Comparison of ENCODE assay signal across 15 cellular contexts in the genomic region with DNA sequence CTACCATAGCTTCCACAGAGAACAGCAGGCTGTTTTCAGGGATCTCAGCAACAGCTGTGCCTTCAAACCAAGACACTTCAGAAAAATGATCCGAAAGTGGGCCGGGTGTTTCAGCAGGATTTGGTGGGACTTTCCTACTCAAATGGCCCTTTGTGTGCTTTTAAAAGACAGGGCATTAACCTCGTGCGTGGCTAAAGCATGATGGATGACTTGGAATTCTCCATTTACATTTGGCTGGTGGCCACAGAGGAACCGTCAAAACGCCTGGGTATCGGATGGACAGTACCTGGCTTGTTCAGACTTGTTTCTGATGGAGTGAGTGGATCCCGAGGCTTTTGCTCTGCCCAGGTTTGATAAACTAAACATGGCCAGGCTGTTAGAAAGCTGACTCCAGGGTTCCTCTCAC. TPM values are rescaled to one million over a fixed set of nuclear protein-coding genes. Genes with fewer than 3 reads are reported as not detected.
A peak's percentile ranks its signal among the peaks of the same experiment; 100 is the strongest.
DNase-seq lines count a peak whose midpoint lies in the region; ATAC-seq and TF ChIP-seq lines count a peak whose summit lies in the region.
"Had no signal": no experiment of that assay in that cellular context is flagged by ENCODE, and none has a peak within 500 bp of the region (broad histone marks: within the 10 kb centered on the region; RNA-seq: fewer than 3 reads in every experiment).

No MANE protein-coding gene starts in this region.

- H3K79me2 ChIP-seq in OCI-LY3 (ENCODE audit: low read length), result no peaks in the 10 kb centered on the region
- no peaks in the 10 kb centered on the region for H3K79me2 ChIP-seq in fibroblast of lung (ENCODE audit: control insufficient read depth, insufficient read depth, low read length)

- no peak overlapping the region for H3K4me3 ChIP-seq in cardiac muscle cell
- no peak overlapping the region for H3K4me3 ChIP-seq in right atrium auricular region
- no peak overlapping the region for H3K4me3 ChIP-seq in OCI-LY3 (ENCODE audit: low read length)
- H3K4me3 ChIP-seq in fibroblast of lung (replicated peaks in 1 of 4; ENCODE audit: control extremely low read depth in 1 of 4, insufficient read depth in 1 of 4, low read depth in 3 of 4, low read length in 4 of 4), result no peak overlapping the region
- H3K4me3 ChIP-seq in testis, result no peak overlapping the region
- no peak overlapping the region for H3K4me3 ChIP-seq in body of pancreas
- H3K4me3 ChIP-seq: colonic mucosa, pancreas had no signal

- H3K27me3 ChIP-seq in cardiac muscle cell (no peaks in the 10 kb centered on the region), right atrium auricular region (no peaks in the 10 kb centered on the region), OCI-LY3 (ENCODE audit: low read depth, low read length) (no peaks in the 10 kb centered on the region), fibroblast of lung (ENCODE audit: control insufficient read depth, insufficient read depth, low read length) (no peaks in the 10 kb centered on the region), testis (no peaks in the 10 kb centered on the region), body of pancreas (no peaks in the 10 kb centered on the region)
- H3K27me3 ChIP-seq: colonic mucosa, pancreas had no signal

- H3K9ac ChIP-seq in OCI-LY3 (ENCODE audit: low read length), result peak overlapping the region; percentile 58; the same call in 1 of the 2 replicates
- H3K9ac ChIP-seq in fibroblast of lung (ENCODE audit: insufficient read depth, low read length), result no peak overlapping the region

- DNase-seq in cardiac muscle cell (ENCODE audit: low read depth in 1 of 2, low spot score in 1 of 2), result peak in 1 of 2 donors; percentile 2
- no peak for DNase-seq in right atrium auricular region (ENCODE audit: low spot score)
- DNase-seq in fibroblast of lung (ENCODE audit: low read depth in 2 of 2), result peak; percentile 6 to 67
- DNase-seq in testis, result no peak
- no peak for DNase-seq in NCI-H446 treated with DMSO at 0.1 percent for 48 hours (lab: John Stamatoyannopoulos, UW)
- DNase-seq in body of pancreas, result no peak
- DNase-seq: colonic mucosa, GOT3, left cardiac atrium, NCI-H510A, pancreas had no signal

- H4K20me1 ChIP-seq in OCI-LY3 (ENCODE audit: insufficient read depth, low read length) (no peaks in the 10 kb centered on the region), fibroblast of lung (ENCODE audit: control insufficient read depth, extremely low read depth, insufficient read depth, low read length) (no peaks in the 10 kb centered on the region)

- H3K9me3 ChIP-seq in cardiac muscle cell (ENCODE audit: low read depth) (no peaks in the 10 kb centered on the region), right atrium auricular region (no peaks in the 10 kb centered on the region), OCI-LY3 (ENCODE audit: insufficient read depth, low read length) (no peaks in the 10 kb centered on the region), fibroblast of lung (ENCODE audit: control insufficient read depth, insufficient read depth, low read depth, low read length) (no peaks in the 10 kb centered on the region), testis (no peaks in the 10 kb centered on the region), body of pancreas (no peaks in the 10 kb centered on the region)
- H3K9me3 ChIP-seq: colonic mucosa, pancreas had no signal

- TF ChIP-seq POLR2A in testis (IDR thresholded peaks at IDR 0.05), result no peak
- TF ChIP-seq POLR2A in body of pancreas (IDR thresholded peaks at IDR 0.05), result no peak

- peak overlapping the region; percentile 36 for H3K27ac ChIP-seq in cardiac muscle cell
- no peak overlapping the region for H3K27ac ChIP-seq in right atrium auricular region
- H3K27ac ChIP-seq in OCI-LY3 (ENCODE audit: low read length), result peak overlapping the region; percentile 89
- H3K27ac ChIP-seq in fibroblast of lung (ENCODE audit: insufficient read depth, low read length), result no peak overlapping the region
- no peak overlapping the region for H3K27ac ChIP-seq in testis
- H3K27ac ChIP-seq in body of pancreas, result no peak overlapping the region
- H3K27ac ChIP-seq: colonic mucosa, pancreas had no signal

- no peaks in the 10 kb centered on the region for H3K36me3 ChIP-seq in cardiac muscle cell
- H3K36me3 ChIP-seq in right atrium auricular region, result no peaks in the 10 kb centered on the region
- no peaks in the 10 kb centered on the region for H3K36me3 ChIP-seq in OCI-LY3 (replicated peaks; ENCODE audit: low read depth, low read length)
- H3K36me3 ChIP-seq in fibroblast of lung (ENCODE audit: control insufficient read depth, insufficient read depth, low read length), result no peaks in the 10 kb centered on the region
- H3K36me3 ChIP-seq in testis (ENCODE audit: low read depth, missing control alignments), result no peaks in the 10 kb centered on the region
- H3K36me3 ChIP-seq in body of pancreas (replicated peaks in 1 of 2; ENCODE audit: insufficient read depth in 1 of 2, low read depth in 2 of 2), result no peaks in the 10 kb centered on the region
- H3K36me3 ChIP-seq: colonic mucosa, pancreas had no signal

- no peak for TF ChIP-seq CTCF in cardiac muscle cell (IDR thresholded peaks at IDR 0.05; ENCODE audit: low read depth, low read length)
- no peak for TF ChIP-seq CTCF in right atrium auricular region (IDR thresholded peaks at IDR 0.05)
- TF ChIP-seq CTCF in OCI-LY3 (IDR thresholded peaks at IDR 0.05; ENCODE audit: low read depth, low read length), result no peak
- TF ChIP-seq CTCF in fibroblast of lung (conservative IDR thresholded peaks at IDR 0.05 in 1 of 2, IDR thresholded peaks at IDR 0.05 in 1 of 2; ENCODE audit: low read depth in 1 of 2, low read length in 2 of 2), result no peak
- no peak for TF ChIP-seq CTCF in testis (IDR thresholded peaks at IDR 0.05)
- TF ChIP-seq CTCF in body of pancreas (IDR thresholded peaks at IDR 0.05), result no peak

- intact Hi-C loops in testis (cut with DNase I; ENCODE audit: low total_unique reads), result no loop called here
- intact Hi-C loops in body of pancreas (cut with DNase I), result no loop called here

- ATAC-seq in GM21825 (IDR thresholded peaks at IDR 0.05; ENCODE audit: unreplicated experiment) (no peak), body of pancreas (no peak)
- ATAC-seq: left cardiac atrium had no signal

- H3K4me2 ChIP-seq in OCI-LY3 (ENCODE audit: low read length), result peak overlapping the region; percentile 58
- H3K4me2 ChIP-seq in fibroblast of lung (ENCODE audit: extremely low read depth, insufficient read depth, low read length), result no peak overlapping the region

- peaks cover 16% of the 10 kb centered on the region for H3K4me1 ChIP-seq in cardiac muscle cell (ENCODE audit: low read depth)
- H3K4me1 ChIP-seq in right atrium auricular region, result no peaks in the 10 kb centered on the region
- H3K4me1 ChIP-seq in OCI-LY3 (ENCODE audit: low read length), result peaks cover 46% of the 10 kb centered on the region
- no peaks in the 10 kb centered on the region for H3K4me1 ChIP-seq in fibroblast of lung (ENCODE audit: control insufficient read depth, extremely low read depth, insufficient read depth, low read length)
- H3K4me1 ChIP-seq in testis, result no peaks in the 10 kb centered on the region
- no peaks in the 10 kb centered on the region for H3K4me1 ChIP-seq in body of pancreas
- H3K4me1 ChIP-seq: colonic mucosa, pancreas had no signal

- 92 to 95% methylated on average over 8 of the region's 8 CpGs for WGBS in testis, 2 donors
- WGBS in body of pancreas, 2 donors, result 41 to 58% methylated on average over 7 to 8 of the region's 8 CpGs

- H2AFZ ChIP-seq in OCI-LY3 (ENCODE audit: low read depth, low read length), result peak overlapping the region; percentile 82
- no peak overlapping the region for H2AFZ ChIP-seq in fibroblast of lung (ENCODE audit: low read length)

RNA-seq across cellular contexts. Expression of a gene that starts 36.5 kb away (rescaled TPM):
- total RNA-seq in cardiac muscle cell (8.8 and 11.5 TPM in 2 replicates), right atrium auricular region (10 to 100 TPM; 13.1 to 49.5 TPM), fibroblast of lung (13.0 and 17.7 TPM in 2 replicates), testis (1 to 10 TPM; 4.5 to 4.9 TPM), body of pancreas (1 to 10 TPM; 1.3 to 1.6 TPM)
- polyA plus RNA-seq in cardiac muscle cell (6.5 and 7.2 TPM in 2 replicates), fibroblast of lung (19.3 and 65.2 TPM in 2 replicates), testis (ENCODE audit: insufficient read depth, low read depth, low replicate concordance) (3.1 TPM)
- 18.6 and 77.1 TPM in 2 replicates for polyA plus RNA-seq in fibroblast of lung (2012)
- polyA minus RNA-seq in fibroblast of lung (ENCODE audit: low replicate concordance), result 41.0 and 120 TPM in 2 replicates

RNA-seq across cellular contexts. Expression of a gene that starts 40.2 kb away (rescaled TPM):
- total RNA-seq in cardiac muscle cell (0.07 TPM in 1 of 2 replicates, not detected in the other), right atrium auricular region (under 1 TPM in 1 of 2 donors, not detected in 1; 0.89 TPM), fibroblast of lung (under 0.01 TPM in 1 of 2 replicates, not detected in the other), testis (10 to 100 TPM; 47.7 to 83.9 TPM), body of pancreas (not detected)
- polyA plus RNA-seq in cardiac muscle cell (not detected in 2 replicates), fibroblast of lung (0.02 and 0.05 TPM in 2 replicates), testis (ENCODE audit: insufficient read depth, low read depth, low replicate concordance) (197 TPM)
- 0.05 TPM in 1 of 2 replicates, not detected in the other for polyA plus RNA-seq in fibroblast of lung (2012)
- not detected in 2 replicates for polyA minus RNA-seq in fibroblast of lung (ENCODE audit: low replicate concordance)
- total RNA-seq: pancreas, temporal lobe had no signal

RNA-seq across cellular contexts. Expression of a gene that starts 59.3 kb away (rescaled TPM):
- not detected in 2 replicates for total RNA-seq in cardiac muscle cell
- not detected in 2 replicates for polyA plus RNA-seq in cardiac muscle cell
- total RNA-seq in right atrium auricular region, result not detected
- not detected in 2 replicates for total RNA-seq in fibroblast of lung
- not detected in 2 replicates for polyA plus RNA-seq in fibroblast of lung
- polyA plus RNA-seq in fibroblast of lung (2012), result not detected in 2 replicates
- polyA minus RNA-seq in fibroblast of lung (ENCODE audit: low replicate concordance), result not detected in 2 replicates
- total RNA-seq in testis, result 10 to 100 TPM; 13.9 to 62.0 TPM
- polyA plus RNA-seq in testis (ENCODE audit: insufficient read depth, low read depth, low replicate concordance), result 35.0 TPM
- not detected for total RNA-seq in body of pancreas
- total RNA-seq: fibroblast of villous mesenchyme, left cardiac atrium, pancreas, temporal lobe had no signal
- polyA plus RNA-seq: pancreas had no signal

Comparison
In these comparisons a context has a peak if more than half of its experiments do, and no peak if none do; other contexts are left out.
1. H3K27ac ChIP-seq: peak in cardiac muscle cell (single experiment) and OCI-LY3 (single experiment); none in right atrium auricular region (0 of 2), fibroblast of lung (single experiment), testis (0 of 2) and body of pancreas (0 of 4).
2. DNase-seq: peak in fibroblast of lung (2 of 2); none in right atrium auricular region (single experiment), testis (single experiment), NCI-H446 treated with DMSO at 0.1 percent for 48 hours (single experiment) and body of pancreas (0 of 4).
3. RNA of a gene that starts 40.2 kb away (total RNA-seq): 47.7 to 83.9 TPM in testis; 0.89 TPM in right atrium auricular region, 0.07 TPM in cardiac muscle cell, under 0.01 TPM in fibroblast of lung and not detected in body of pancreas; every median in the first group is over 10 times any median in the second.
4. RNA of a gene that starts 59.3 kb away (total RNA-seq): 13.9 to 62.0 TPM in testis; not detected in cardiac muscle cell, not detected in right atrium auricular region, not detected in fibroblast of lung and not detected in body of pancreas; every median in the first group is over 10 times any median in the second.